In genomic region chr15:78460737-78461136, GRCh38 we compare ENCODE assay signal across 1 cellular context.
TF ChIP-seq lines count a peak whose summit lies in the region.

No MANE protein-coding gene starts in this region.

TF ChIP-seq in H1, 55 proteins besides CTCF, POLR2A, EP300 and RAD21:
- TF ChIP-seq CREB1 (IDR thresholded peaks at IDR 0.05) (no peak), USF2 (IDR thresholded peaks at IDR 0.05; ENCODE audit: low read length) (no peak), SIN3A (conservative IDR thresholded peaks at IDR 0.05 in 1 of 2, IDR thresholded peaks at IDR 0.05 in 1 of 2; ENCODE audit: low read depth in 1 of 2, low read length in 2 of 2) (no peak), CHD1 (IDR thresholded peaks at IDR 0.05; ENCODE audit: low read depth, low read length) (no peak), PHF8 (conservative IDR thresholded peaks at IDR 0.05; ENCODE audit: low read depth, low read length) (no peak), BACH1 (IDR thresholded peaks at IDR 0.05; ENCODE audit: low read length) (no peak), CBX5 (IDR thresholded peaks at IDR 0.05; ENCODE audit: low read depth, low read length) (no peak), TCF12 (IDR thresholded peaks at IDR 0.05; ENCODE audit: low read depth, low read length) (no peak), EGR1 (IDR thresholded peaks at IDR 0.05; ENCODE audit: borderline replicate concordance, low read depth, low read length) (no peak), POU5F1 (IDR thresholded peaks at IDR 0.05; ENCODE audit: low read depth, low read length) (no peak), BCL11A (IDR thresholded peaks at IDR 0.05; ENCODE audit: low read depth in 2 of 2, low read length in 2 of 2) (no peak)
- TF ChIP-seq, protein P1, sequence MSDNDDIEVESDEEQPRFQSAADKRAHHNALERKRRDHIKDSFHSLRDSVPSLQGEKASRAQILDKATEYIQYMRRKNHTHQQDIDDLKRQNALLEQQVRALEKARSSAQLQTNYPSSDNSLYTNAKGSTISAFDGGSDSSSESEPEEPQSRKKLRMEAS (IDR thresholded peaks at IDR 0.05), result no peak
